Comparison of ENCODE assay signal across 17 cellular contexts in the genomic region with DNA sequence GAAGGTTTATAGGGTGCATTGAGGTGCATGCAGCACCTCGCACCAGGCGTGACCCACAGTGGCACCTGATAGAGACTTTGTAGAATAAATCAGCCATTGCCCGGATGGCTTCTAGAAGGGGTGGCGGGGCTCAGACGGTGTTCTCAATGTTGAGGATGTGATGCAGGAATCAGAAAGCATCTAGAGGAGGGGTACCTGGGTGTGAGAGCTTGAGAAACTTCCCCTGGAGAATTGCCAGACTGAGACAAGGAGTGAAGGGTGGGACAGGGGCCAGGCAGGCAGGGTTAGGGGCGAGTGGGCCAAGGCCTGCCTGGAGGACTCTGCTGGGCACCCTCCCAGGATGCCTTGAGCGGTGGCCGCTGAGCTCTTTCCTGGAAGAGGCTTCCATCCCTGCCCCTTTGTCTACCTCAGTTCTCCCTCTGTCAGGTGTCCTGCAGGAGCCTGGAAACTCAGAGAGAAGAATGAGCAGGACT. TPM values are rescaled to one million over a fixed set of nuclear protein-coding genes. Genes with fewer than 3 reads are reported as not detected.
A peak's percentile ranks its signal among the peaks of the same experiment; 100 is the strongest.
DNase-seq lines count a peak whose midpoint lies in the region; ATAC-seq and TF ChIP-seq lines count a peak whose summit lies in the region.
"Had no signal": no experiment of that assay in that cellular context is flagged by ENCODE, and none has a peak within 500 bp of the region (broad histone marks: within the 10 kb centered on the region; RNA-seq: fewer than 3 reads in every experiment).

No MANE protein-coding gene starts in this region.

- no peak for TF ChIP-seq CTCF in breast epithelium (IDR thresholded peaks at IDR 0.05)

- H3K27me3 ChIP-seq in breast epithelium (no peaks in the 10 kb centered on the region), thymus (ENCODE audit: control insufficient read depth, insufficient read depth) (no peaks in the 10 kb centered on the region)
- H3K27me3 ChIP-seq: gastrocnemius medialis had no signal

- no peak overlapping the region for H3K4me3 Mint-ChIP-seq in activated naive CD8-positive, alpha-beta T cell
- H3K4me3 Mint-ChIP-seq in activated naive CD8-positive, alpha-beta T cell treated with anti-CD3 and anti-CD28 coated beads for 36 hours: no peak overlapping the region
- no peak overlapping the region for H3K4me3 Mint-ChIP-seq in memory B cell
- H3K4me3 Mint-ChIP-seq: activated CD4-positive, alpha-beta T cell treated with anti-CD3 and anti-CD28 coated beads, Interleukin-2, amount 10 ng/mL, durations not matched to agents 24 days and 14 days had no signal

- H3K4me1 ChIP-seq in breast epithelium (peaks cover 4 to 22% of the 10 kb centered on the region in 2 donors), thymus (ENCODE audit: control insufficient read depth, insufficient read depth, low read length) (peaks cover 9% of the 10 kb centered on the region)

- H3K4me3 ChIP-seq in breast epithelium (peak overlapping the region in 2 of 3 donors; percentile 48 to 62), thymus (ENCODE audit: low read length) (no peak overlapping the region)
- H3K4me3 ChIP-seq: gastrocnemius medialis had no signal

- H3K4me1 Mint-ChIP-seq in activated naive CD8-positive, alpha-beta T cell (ENCODE audit: low read depth): peaks cover 9% of the 10 kb centered on the region
- H3K4me1 Mint-ChIP-seq in activated naive CD8-positive, alpha-beta T cell treated with anti-CD3 and anti-CD28 coated beads for 36 hours: peaks cover 16% of the 10 kb centered on the region
- no peaks in the 10 kb centered on the region for H3K4me1 Mint-ChIP-seq in memory B cell

- 96% methylated on average over 8 of the region's 8 CpGs for WGBS in thymus

- H3K36me3 Mint-ChIP-seq in activated naive CD8-positive, alpha-beta T cell: no peaks in the 10 kb centered on the region
- no peaks in the 10 kb centered on the region for H3K36me3 Mint-ChIP-seq in activated naive CD8-positive, alpha-beta T cell treated with anti-CD3 and anti-CD28 coated beads for 36 hours
- no peaks in the 10 kb centered on the region for H3K36me3 Mint-ChIP-seq in memory B cell

- H3K9me3 ChIP-seq in breast epithelium (no peaks in the 10 kb centered on the region), thymus (ENCODE audit: control insufficient read depth) (no peaks in the 10 kb centered on the region)
- H3K9me3 ChIP-seq: gastrocnemius medialis had no signal

- no peak for TF ChIP-seq POLR2A in breast epithelium (IDR thresholded peaks at IDR 0.05)

- H3K36me3 ChIP-seq in breast epithelium (no peaks in the 10 kb centered on the region), thymus (ENCODE audit: control insufficient read depth, insufficient read depth) (no peaks in the 10 kb centered on the region)
- H3K36me3 ChIP-seq: gastrocnemius medialis had no signal

- ATAC-seq in memory B cell (ENCODE audit: low read depth) (no peak), GM21360 (IDR thresholded peaks at IDR 0.05; ENCODE audit: unreplicated experiment) (no peak), GM18909 (IDR thresholded peaks at IDR 0.05; ENCODE audit: poor library complexity, unreplicated experiment) (no peak)
- ATAC-seq: gastrocnemius medialis had no signal

- H3K9me3 Mint-ChIP-seq in activated naive CD8-positive, alpha-beta T cell (ENCODE audit: low read depth): no peaks in the 10 kb centered on the region
- H3K9me3 Mint-ChIP-seq in activated naive CD8-positive, alpha-beta T cell treated with anti-CD3 and anti-CD28 coated beads for 36 hours: no peaks in the 10 kb centered on the region
- no peaks in the 10 kb centered on the region for H3K9me3 Mint-ChIP-seq in memory B cell
- H3K9me3 Mint-ChIP-seq: activated CD4-positive, alpha-beta T cell treated with anti-CD3 and anti-CD28 coated beads, Interleukin-2, amount 10 ng/mL, durations not matched to agents 24 days and 14 days had no signal

- intact Hi-C loops in breast epithelium (cut with DNase I; ENCODE audit: low total_unique reads): no loop called here

- no peaks in the 10 kb centered on the region for H3K27me3 Mint-ChIP-seq in activated naive CD8-positive, alpha-beta T cell
- H3K27me3 Mint-ChIP-seq in activated naive CD8-positive, alpha-beta T cell treated with anti-CD3 and anti-CD28 coated beads for 36 hours: no peaks in the 10 kb centered on the region
- H3K27me3 Mint-ChIP-seq in memory B cell: peaks cover 7% of the 10 kb centered on the region
- H3K27me3 Mint-ChIP-seq: activated CD4-positive, alpha-beta T cell treated with anti-CD3 and anti-CD28 coated beads, Interleukin-2, amount 10 ng/mL, durations not matched to agents 24 days and 14 days had no signal

- no peak for DNase-seq in activated naive CD8-positive, alpha-beta T cell treated with anti-CD3 and anti-CD28 coated beads for 36 hours
- DNase-seq in breast epithelium (ENCODE audit: low spot score in 2 of 2) (no peak), memory B cell (ENCODE audit: low spot score in 2 of 2) (no peak), islet precursor cell (no peak)
- DNase-seq: activated CD4-positive, alpha-beta T cell treated with anti-CD3 and anti-CD28 coated beads, Interleukin-2, amount 10 ng/mL, durations not matched to agents 24 days and 14 days; activated T-cell treated with anti-CD3 and anti-CD28 coated beads, Interleukin-2, amount 50 U/mL, for 48 hours; effector CD8-positive, alpha-beta T cell; gastrocnemius medialis; NCI-H187 treated with DMSO at 0.1 percent for 48 hours; NCI-H82; retina; stimulated activated CD4-positive, alpha-beta T cell treated with anti-CD3 and anti-CD28 coated beads, Interleukin-2, amount 100 ng/mL, for 48 hours had no signal

- H3K27ac ChIP-seq in breast epithelium (peak overlapping the region; percentile 92 to 94), thymus (ENCODE audit: low read depth) (peak overlapping the region; percentile 15)
- H3K27ac ChIP-seq: gastrocnemius medialis had no signal

- H3K27ac Mint-ChIP-seq in activated naive CD8-positive, alpha-beta T cell: peak overlapping the region; percentile 24
- H3K27ac Mint-ChIP-seq in activated naive CD8-positive, alpha-beta T cell treated with anti-CD3 and anti-CD28 coated beads for 36 hours: no peak overlapping the region
- peak overlapping the region; percentile 26 for H3K27ac Mint-ChIP-seq in memory B cell
- H3K27ac Mint-ChIP-seq: activated CD4-positive, alpha-beta T cell treated with anti-CD3 and anti-CD28 coated beads, Interleukin-2, amount 10 ng/mL, durations not matched to agents 24 days and 14 days had no signal

RNA-seq across cellular contexts. Expression of a gene that starts 9.3 kb away (rescaled TPM):
- total RNA-seq in activated naive CD8-positive, alpha-beta T cell treated with anti-CD3 and anti-CD28 coated beads for 36 hours: 1 to 10 TPM; 2.8 to 3.0 TPM
- 10 to 100 TPM in 2 of 3 donors, 1 to 10 TPM in 1; 9.4 to 54.1 (median 34.0) TPM for total RNA-seq in breast epithelium
- 15.7 TPM for polyA plus RNA-seq in thymus

RNA-seq across cellular contexts. Expression of a gene that starts 48.9 kb away (rescaled TPM):
- not detected for total RNA-seq in activated naive CD8-positive, alpha-beta T cell treated with anti-CD3 and anti-CD28 coated beads for 36 hours
- 1 to 10 TPM in 2 of 3 donors, under 1 TPM in 1; 0.64 to 5.2 (median 1.6) TPM for total RNA-seq in breast epithelium
- polyA plus RNA-seq in thymus: 0.94 TPM
- total RNA-seq: activated CD4-positive, alpha-beta T cell treated with anti-CD3 and anti-CD28 coated beads, Interleukin-2, amount 10 ng/mL, durations not matched to agents 24 days and 14 days; myocyte had no signal
